Comparison of ENCODE assay signal across 18 cellular contexts in genomic region chr5:157050050-157050449, GRCh38. TPM values are rescaled to one million over a fixed set of nuclear protein-coding genes. Genes with fewer than 3 reads are reported as not detected.
DNase-seq lines count a peak whose midpoint lies in the region; ATAC-seq and TF ChIP-seq lines count a peak whose summit lies in the region.
"Had no signal": no experiment of that assay in that cellular context is flagged by ENCODE, and none has a peak within 500 bp of the region (broad histone marks: within the 10 kb centered on the region; RNA-seq: fewer than 3 reads in every experiment).

No MANE protein-coding gene starts in this region.

- H3K27me3 ChIP-seq in PC-9 (ENCODE audit: insufficient read depth, low read depth), result no peaks in the 10 kb centered on the region
- H3K27me3 ChIP-seq in heart right ventricle, result no peaks in the 10 kb centered on the region

- peak; percentile 7 for DNase-seq in stimulated activated CD4-positive, alpha-beta T cell treated with anti-CD3 and anti-CD28 coated beads, Interleukin-15, amount 100 ng/mL, for 24 hours
- DNase-seq in stimulated activated CD4-positive, alpha-beta T cell treated with anti-CD3 and anti-CD28 coated beads, Interleukin-4, amount 100 ng/mL, for 24 hours, result no peak
- DNase-seq in PC-9, result no peak
- no peak for DNase-seq in epithelial cell of proximal tubule (ENCODE audit: low read depth)
- DNase-seq in NAMALWA (ENCODE audit: low spot score), result no peak
- DNase-seq in HuH-7.5 (ENCODE audit: low spot score), result no peak
- DNase-seq in posterior vena cava (ENCODE audit: low spot score), result no peak
- no peak for DNase-seq in heart right ventricle
- DNase-seq: AML-193; anterior cingulate cortex; effector CD8-positive, alpha-beta T cell; GDM1; lower lobe of right lung; NCI-H1048; NCI-H82 had no signal

- POLR2A ChIA-PET in PC-9 (lab: Charles Lee; ENCODE audit: unreplicated experiment), result no interaction called here

- no peaks in the 10 kb centered on the region for H3K79me2 ChIP-seq in PC-9 (ENCODE audit: low read depth)

- H2AFZ ChIP-seq in PC-9, result peak overlapping the region; percentile 49; the same call in 1 of the 2 replicates

- intact Hi-C loops in PC-9 (cut with micrococcal nuclease; ENCODE audit: unreplicated experiment) (no loop called here), posterior vena cava (cut with DNase I) (no loop called here), heart right ventricle (cut with DNase I) (no loop called here)

- no peaks in the 10 kb centered on the region for H3K9me2 ChIP-seq in PC-9 (ENCODE audit: insufficient read depth)

- WGBS in heart right ventricle, 2 donors, result 77 to 78% methylated on average over 5 of the region's 5 CpGs

- TF ChIP-seq CTCF in PC-9 (conservative IDR thresholded peaks at IDR 0.05) (no peak), epithelial cell of proximal tubule (conservative IDR thresholded peaks at IDR 0.05; ENCODE audit: low read depth, low read length) (no peak), heart right ventricle (IDR thresholded peaks at IDR 0.05) (no peak)

- no peak for ATAC-seq in heart right ventricle
- ATAC-seq: activated CD4-positive, CD25-positive, alpha-beta regulatory T cell treated with anti-CD3 and anti-CD28 coated beads, Interleukin-2, amount 50 U/mL, for 24 hours; lower lobe of right lung had no signal

- H3K27ac ChIP-seq in PC-9 (peak overlapping the region; percentile 12; the same call in 1 of the 2 replicates), heart right ventricle (no peak overlapping the region)
- H3K27ac ChIP-seq: lower lobe of right lung, thoracic aorta had no signal

- H3K4me2 ChIP-seq in PC-9, result peak overlapping the region; percentile 48

- H3F3A ChIP-seq in PC-9 (ENCODE audit: insufficient read depth, low read depth), result no peaks in the 10 kb centered on the region

- H3K4me3 ChIP-seq in PC-9, result no peak overlapping the region
- H3K4me3 ChIP-seq in epithelial cell of proximal tubule (ENCODE audit: low read depth, low read length), result peak overlapping the region; percentile 6
- H3K4me3 ChIP-seq in heart right ventricle, result no peak overlapping the region
- H3K4me3 ChIP-seq: lower lobe of right lung, thoracic aorta had no signal

- H3K9me3 ChIP-seq in PC-9 (ENCODE audit: insufficient read depth, low read depth), result no peaks in the 10 kb centered on the region
- no peaks in the 10 kb centered on the region for H3K9me3 ChIP-seq in heart right ventricle
- H3K9me3 ChIP-seq: lower lobe of right lung, thoracic aorta had no signal

- peaks cover 16% of the 10 kb centered on the region for H3K4me1 ChIP-seq in PC-9 (replicated peaks; ENCODE audit: insufficient read depth)
- H3K4me1 ChIP-seq in heart right ventricle, result peaks cover 0 to 6% (median 0%) of the 10 kb centered on the region in 9 donors
- H3K4me1 ChIP-seq: lower lobe of right lung had no signal

- no TSS peak for BruUV-seq in PC-9 (replicated peaks; lab: Mats Ljungman, UMichigan)

- CTCF ChIA-PET in PC-9 (lab: Charles Lee), result interaction anchor here (0.6 kb wide), 1 partner anchor 13 kb away, joined by 4 read pairs; no protein-coding TSS in a partner anchor

- H4K20me1 ChIP-seq in PC-9 (ENCODE audit: insufficient read depth), result no peaks in the 10 kb centered on the region

- H3K36me3 ChIP-seq in PC-9 (ENCODE audit: low read depth), result no peaks in the 10 kb centered on the region
- H3K36me3 ChIP-seq in heart right ventricle, result no peaks in the 10 kb centered on the region
- H3K36me3 ChIP-seq: lower lobe of right lung, thoracic aorta had no signal

RNA-seq across cellular contexts. Expression of gene HAVCR1, which starts 8.9 kb away (rescaled TPM):
- total RNA-seq in PC-9 (2021) (not detected in 2 replicates), epithelial cell of proximal tubule (11.4 and 25.8 TPM in 2 replicates), posterior vena cava (under 1 TPM in 1 of 2 donors, not detected in 1; 0.19 TPM), heart right ventricle (under 1 TPM in 3 of 10 donors, not detected in 7; 0.15 to 0.36 (median 0.19) TPM)
- not detected for polyA plus RNA-seq in heart right ventricle
- total RNA-seq: lower lobe of right lung, SK-MEL-5 had no signal

RNA-seq across cellular contexts. Expression of gene HAVCR2, which starts 58.8 kb away (rescaled TPM):
- 0.25 TPM in 1 of 2 replicates, not detected in the other for total RNA-seq in PC-9 (2021)
- 0.12 TPM in 1 of 2 replicates, not detected in the other for total RNA-seq in epithelial cell of proximal tubule
- 10 to 100 TPM in 1 of 2 donors, 1 to 10 TPM in 1; 8.4 to 16.1 TPM for total RNA-seq in posterior vena cava
- 10 to 100 TPM in 1 of 10 donors, 1 to 10 TPM in 7, under 1 TPM in 2; 0.76 to 14.9 (median 1.9) TPM for total RNA-seq in heart right ventricle
- polyA plus RNA-seq in heart right ventricle, result 1 to 10 TPM; 1.4 to 1.6 TPM
- total RNA-seq: SK-MEL-5 had no signal
